28 cellular contexts compared by ENCODE assay signal in the genomic region with DNA sequence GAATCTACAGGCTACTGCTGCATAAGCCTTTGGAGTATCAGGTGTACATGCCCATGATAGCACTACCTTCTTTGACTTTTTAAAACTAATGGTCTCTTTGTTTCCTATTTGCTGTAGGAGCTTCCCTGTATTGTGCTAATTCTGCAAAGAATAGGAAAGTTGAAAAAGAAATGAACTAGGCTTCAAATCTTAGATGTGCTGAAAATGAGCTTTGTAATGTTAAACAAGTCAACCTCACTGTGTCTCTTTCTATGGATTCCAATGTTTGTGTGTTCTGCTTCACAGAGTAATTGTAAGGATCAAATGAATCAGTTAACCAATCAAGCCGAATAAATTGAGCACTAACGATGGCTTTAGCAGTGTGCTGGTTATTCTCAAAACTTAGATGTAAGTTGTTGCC.
"Had no signal": no experiment of that assay in that cellular context is flagged by ENCODE, and none has a peak within 500 bp of the region (broad histone marks: within the 10 kb centered on the region; RNA-seq: fewer than 3 reads in every experiment).

No MANE protein-coding gene starts in this region.

- H3K4me1 Mint-ChIP-seq: immature natural killer cell; naive thymus-derived CD8-positive, alpha-beta T cell; nephron; stimulated activated naive B cell treated with anti-CD40 and anti-IgM and Interleukin-4, amounts not matched to agents 10 μg/mL and 1 μg/mL and 100 μg/mL, for 72 hours had no signal

- H3K4me2 ChIP-seq: hepatocyte, smooth muscle cell had no signal

- H2AFZ ChIP-seq: hepatocyte had no signal

- H3K27ac Mint-ChIP-seq: immature natural killer cell; naive thymus-derived CD8-positive, alpha-beta T cell; nephron; progenitor cell of endocrine pancreas; stimulated activated naive B cell treated with anti-CD40 and anti-IgM and Interleukin-4, amounts not matched to agents 10 μg/mL and 1 μg/mL and 100 μg/mL, for 72 hours had no signal

- H3K36me3 ChIP-seq: left lung, lower lobe of right lung, ovary, right atrium auricular region, right lobe of liver, stomach, thyroid gland, upper lobe of right lung had no signal

- H3K4me3 ChIP-seq: hepatocyte, left lung, lower lobe of right lung, ovary, right atrium auricular region, right lobe of liver, smooth muscle cell, stomach, testis, thyroid gland, upper lobe of right lung had no signal

- H3K4me1 ChIP-seq: left lung, lower lobe of right lung, right atrium auricular region, right lobe of liver, stomach, testis, thyroid gland, upper lobe of right lung had no signal

- H3K9me3 ChIP-seq: left lung, lower lobe of right lung, ovary, right atrium auricular region, right lobe of liver, stomach, testis, thyroid gland, upper lobe of right lung had no signal

- H3K27ac ChIP-seq: hepatocyte, left lung, lower lobe of right lung, ovary, right atrium auricular region, right lobe of liver, stomach, testis, thyroid gland, upper lobe of right lung had no signal

- H3K4me3 Mint-ChIP-seq: immature natural killer cell; naive thymus-derived CD8-positive, alpha-beta T cell; nephron; neural crest cell; stimulated activated naive B cell treated with anti-CD40 and anti-IgM and Interleukin-4, amounts not matched to agents 10 μg/mL and 1 μg/mL and 100 μg/mL, for 72 hours had no signal

- H3K27me3 Mint-ChIP-seq: naive thymus-derived CD8-positive, alpha-beta T cell; progenitor cell of endocrine pancreas had no signal

- H3K79me2 ChIP-seq: hepatocyte had no signal

- FAIRE-seq: islet of Langerhans, kidney, urothelium cell line had no signal

- DNase-seq: immature natural killer cell; kidney; left colon; left lung; lower lobe of right lung; mammary epithelial cell; mesenchymal stem cell; naive thymus-derived CD8-positive, alpha-beta T cell; occipital lobe; ovary; right lobe of liver; stimulated activated CD4-positive, alpha-beta T cell treated with anti-CD3 and anti-CD28 coated beads, Interleukin-2, amount 100 ng/mL, for 24 hours; stimulated activated CD4-positive, alpha-beta T cell treated with anti-CD3 and anti-CD28 coated beads, Interleukin-4, amount 100 ng/mL, for 1 hour; stimulated activated naive B cell treated with anti-CD40 and anti-IgM and Interleukin-4, amounts not matched to agents 10 μg/mL and 1 μg/mL and 100 μg/mL, for 72 hours; stimulated activated naive CD8-positive, alpha-beta T cell treated with anti-CD3 and anti-CD28 coated beads, Interleukin-15, Interleukin-2, amounts not matched to agents 100 U/mL and 50 U/mL, for 24 hours; stomach; testis; thyroid gland; trophoblast cell; upper lobe of right lung had no signal

- H3K36me3 Mint-ChIP-seq: naive thymus-derived CD8-positive, alpha-beta T cell; stimulated activated naive B cell treated with anti-CD40 and anti-IgM and Interleukin-4, amounts not matched to agents 10 μg/mL and 1 μg/mL and 100 μg/mL, for 72 hours had no signal

- H3K9me3 Mint-ChIP-seq: nephron had no signal

- H3K27me3 ChIP-seq: hepatocyte, left lung, ovary, right atrium auricular region, right lobe of liver, stomach, testis, thyroid gland, upper lobe of right lung had no signal
